Comparison of ENCODE assay signal across 8 cellular contexts in genomic region chr11:111923351-111923788, GRCh38.
DNase-seq lines count a peak whose midpoint lies in the region; ATAC-seq and TF ChIP-seq lines count a peak whose summit lies in the region.

No MANE protein-coding gene starts in this region.

- no peaks in the 10 kb centered on the region for H3K36me3 ChIP-seq in HUES48 (ENCODE audit: control insufficient read depth, insufficient read depth, low read length)
- H3K36me3 ChIP-seq in stomach smooth muscle (ENCODE audit: control insufficient read depth in 2 of 2, insufficient read depth in 2 of 2, low read length in 2 of 2) = no peaks in the 10 kb centered on the region

- peak; percentile 48 to 78 for DNase-seq in cardiac fibroblast (ENCODE audit: low read depth in 2 of 2)
- no peak for DNase-seq in activated CD4-positive, alpha-beta T cell treated with anti-CD3 and anti-CD28 coated beads for 48 hours
- DNase-seq in RKO (ENCODE audit: low spot score) = no peak

- H3K4me1 ChIP-seq in HUES48 (ENCODE audit: control insufficient read depth, insufficient read depth, low read length) (peaks cover 18% of the 10 kb centered on the region), stomach smooth muscle (ENCODE audit: control insufficient read depth, insufficient read depth, low read length) (peaks cover 44% of the 10 kb centered on the region)

- H3K9ac ChIP-seq in HUES48 (ENCODE audit: low read depth, low read length) = no peak overlapping the region
- H3K9ac ChIP-seq in stomach smooth muscle (ENCODE audit: low read length in 2 of 2) = peak overlapping the region; percentile 39 to 64

- ATAC-seq in HG03378 (IDR thresholded peaks at IDR 0.05; ENCODE audit: unreplicated experiment) = no peak
- no peak for ATAC-seq in GM18868 (IDR thresholded peaks at IDR 0.05; ENCODE audit: unreplicated experiment)

- H3K27me3 ChIP-seq in HUES48 (ENCODE audit: control insufficient read depth, insufficient read depth, low read length) = no peaks in the 10 kb centered on the region
- no peaks in the 10 kb centered on the region for H3K27me3 ChIP-seq in layer of hippocampus (ENCODE audit: control insufficient read depth, insufficient read depth, low read length)
- H3K27me3 ChIP-seq in stomach smooth muscle (ENCODE audit: control insufficient read depth in 1 of 2, insufficient read depth in 2 of 2, low read length in 2 of 2) = no peaks in the 10 kb centered on the region

- H3K4me3 ChIP-seq in HUES48 (ENCODE audit: low read depth, low read length) (no peak overlapping the region), cardiac fibroblast (replicated peaks in 1 of 2; ENCODE audit: low read depth in 2 of 2, low read length in 2 of 2) (no peak overlapping the region), stomach smooth muscle (ENCODE audit: low read length in 2 of 2) (peak overlapping the region in 1 of 2 donors; percentile 16)

- H3K27ac ChIP-seq in HUES48 (ENCODE audit: low read depth, low read length) = peak overlapping the region; percentile 85
- H3K27ac ChIP-seq in layer of hippocampus (ENCODE audit: low read depth, low read length) = peak overlapping the region; percentile 83
- peak overlapping the region; percentile 86 for H3K27ac ChIP-seq in stomach smooth muscle (ENCODE audit: low read length)

- no peak for TF ChIP-seq CTCF in cardiac fibroblast (IDR thresholded peaks at IDR 0.05; ENCODE audit: low read depth, low read length)

- H3K9me3 ChIP-seq in HUES48 (ENCODE audit: control insufficient read depth, insufficient read depth, low read length) (no peaks in the 10 kb centered on the region), stomach smooth muscle (ENCODE audit: control insufficient read depth in 2 of 2, low read length in 2 of 2) (no peaks in the 10 kb centered on the region)

Comparison
In these comparisons a context has a peak if more than half of its experiments do, and no peak if none do; other contexts are left out.
1. DNase-seq: peak in cardiac fibroblast (2 of 2); none in activated CD4-positive, alpha-beta T cell treated with anti-CD3 and anti-CD28 coated beads for 48 hours (single experiment) and RKO (single experiment).
2. Peak in every context shown above with its lines, with median percentiles within 50 percentile points of each other: H3K27ac ChIP-seq.